10 cellular contexts compared by ENCODE assay signal in the genomic region with DNA sequence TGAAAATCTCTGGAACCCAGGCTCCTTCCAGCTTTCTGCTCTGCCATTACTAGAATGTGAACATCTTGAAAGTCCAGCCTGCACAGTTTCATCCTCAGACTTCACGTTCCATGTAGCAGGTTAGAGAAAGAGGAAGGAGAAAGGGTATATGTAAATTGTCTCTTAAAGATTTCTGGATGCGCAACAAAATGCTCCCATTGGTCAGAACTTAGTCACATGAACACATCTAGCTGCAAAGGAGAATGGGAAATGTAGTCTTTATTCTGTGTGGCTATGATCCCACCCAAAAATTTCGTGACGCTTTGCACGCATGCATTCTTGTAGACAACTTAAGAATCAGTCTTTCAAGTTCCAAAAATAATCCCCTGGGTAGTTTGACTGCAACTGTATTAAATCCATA. TPM values are rescaled to one million over a fixed set of nuclear protein-coding genes. Genes with fewer than 3 reads are reported as not detected.
A peak's percentile ranks its signal among the peaks of the same experiment; 100 is the strongest.
DNase-seq lines count a peak whose midpoint lies in the region; ATAC-seq and TF ChIP-seq lines count a peak whose summit lies in the region.
"Had no signal": no experiment of that assay in that cellular context is flagged by ENCODE, and none has a peak within 500 bp of the region (broad histone marks: within the 10 kb centered on the region; RNA-seq: fewer than 3 reads in every experiment).

No MANE protein-coding gene starts in this region.

- no peaks in the 10 kb centered on the region for H3K36me3 Mint-ChIP-seq in osteocyte (ENCODE audit: unreplicated experiment)
- H3K36me3 Mint-ChIP-seq: CD4-positive, CD25-positive, alpha-beta regulatory T cell had no signal

- peaks cover 31% of the 10 kb centered on the region for H3K27me3 Mint-ChIP-seq in osteocyte (ENCODE audit: unreplicated experiment)

- intact Hi-C loops in cardiac septum (cut with DNase I) = no loop called here

- H3K27ac Mint-ChIP-seq in osteocyte (ENCODE audit: unreplicated experiment) = no peak overlapping the region
- H3K27ac Mint-ChIP-seq: CD4-positive, CD25-positive, alpha-beta regulatory T cell; effector memory CD8-positive, alpha-beta T cell had no signal

- H3K4me1 Mint-ChIP-seq in osteocyte (ENCODE audit: unreplicated experiment) = no peaks in the 10 kb centered on the region

- ATAC-seq in GM21723 (IDR thresholded peaks at IDR 0.05; ENCODE audit: unreplicated experiment) (peak; percentile 73), HG02678 (IDR thresholded peaks at IDR 0.05; ENCODE audit: unreplicated experiment) (no peak)
- ATAC-seq: effector memory CD8-positive, alpha-beta T cell had no signal

- no peaks in the 10 kb centered on the region for H3K9me3 Mint-ChIP-seq in osteocyte (ENCODE audit: unreplicated experiment)
- H3K9me3 Mint-ChIP-seq: effector memory CD8-positive, alpha-beta T cell had no signal

- no peak overlapping the region for H3K4me3 Mint-ChIP-seq in osteocyte (ENCODE audit: unreplicated experiment)
- H3K4me3 Mint-ChIP-seq: CD4-positive, CD25-positive, alpha-beta regulatory T cell; effector memory CD8-positive, alpha-beta T cell had no signal

- no peak for TF ChIP-seq CTCF in osteocyte (IDR thresholded peaks at IDR 0.05)

- DNase-seq in AG08396 (ENCODE audit: low spot score) (peak; percentile 9), NAMALWA (ENCODE audit: low spot score) (peak; percentile 94), cerebellar cortex (ENCODE audit: low spot score) (peak; percentile 7), osteocyte (ENCODE audit: extremely low spot score, unreplicated experiment) (no peak), cardiac septum (ENCODE audit: low spot score) (no peak), NCI-H1105 treated with DMSO at 0.1 percent for 48 hours (lab: John Stamatoyannopoulos, UW) (no peak)
- DNase-seq: effector memory CD8-positive, alpha-beta T cell had no signal

RNA-seq across cellular contexts. Expression of gene CHD6, which starts 46.4 kb away (rescaled TPM):
- 45.0 and 51.4 TPM in 2 replicates for total RNA-seq in osteocyte
- total RNA-seq in cardiac septum = 35.9 TPM

Comparison
In these comparisons a context has a peak if more than half of its experiments do, and no peak if none do; other contexts are left out.
1. DNase-seq: peak in AG08396 (single experiment), NAMALWA (single experiment) and cerebellar cortex (single experiment); none in osteocyte (single experiment), cardiac septum (single experiment) and NCI-H1105 treated with DMSO at 0.1 percent for 48 hours (single experiment).